ENCODE assay signal across 7 cellular contexts in genomic region chr6:102169802-102170201, GRCh38.
A peak's percentile ranks its signal among the peaks of the same experiment; 100 is the strongest.
DNase-seq lines count a peak whose midpoint lies in the region; FAIRE-seq and TF ChIP-seq lines count a peak whose summit lies in the region.
"Not testable (repeated sequence)": the region's sequence is repeated elsewhere in the genome, so short reads cannot be mapped to it uniquely, and the experiment has no call there.

No MANE protein-coding gene starts in this region.

- not testable (repeated sequence) for H4K20me1 ChIP-seq in H1 (replicated peaks in 1 of 2; ENCODE audit: control insufficient read depth in 1 of 2, insufficient read depth in 2 of 2, low read length in 2 of 2)

- DNase-seq in NCI-H2171 (lab: John Stamatoyannopoulos, UW) (peak; percentile 69), NT2/D1 (ENCODE audit: low read depth, low spot score) (peak; percentile 1), H1 (ENCODE audit: low read depth in 1 of 2, low spot score in 2 of 2) (peak in 1 of 2 experiments; percentile 47)
- not testable (repeated sequence) for DNase-seq in neuronal stem cell (ENCODE audit: low spot score)

- H2BK5ac ChIP-seq in H1 (ENCODE audit: low read depth, low read length); neuronal stem cell (ENCODE audit: low read length): not testable (repeated sequence)

- H3K4me2 ChIP-seq in H1 (ENCODE audit: insufficient read depth in 1 of 2, low read depth in 2 of 2, low read length in 2 of 2): peak overlapping the region; percentile 46 to 49; a peak in 2 of 4 replicates
- H3K4me2 ChIP-seq in neuronal stem cell (ENCODE audit: insufficient read depth, low read length, poor library complexity, severe bottlenecking): not testable (repeated sequence)

- H2AFZ ChIP-seq in H1 (ENCODE audit: low read length): 0 out of 2 replicates have a peak overlapping the region, but pooled peaks have one; percentile 70
- peak overlapping the region; percentile 59 for H2AFZ ChIP-seq in neuronal stem cell (ENCODE audit: low read length)

- not testable (repeated sequence) for H3K27ac ChIP-seq in HUES48 (ENCODE audit: low read depth, low read length); H1 (ENCODE audit: low read depth, low read length); iPS-18a (ENCODE audit: low read length); neuronal stem cell (replicated peaks; ENCODE audit: low read length)

- TF ChIP-seq CTCF in H1 (IDR thresholded peaks at IDR 0.05; ENCODE audit: control extremely low read depth in 1 of 3, insufficient read depth in 1 of 3, low read depth in 1 of 3, low read length in 3 of 3): not testable (repeated sequence)

- H2BK120ac ChIP-seq in H1 (replicated peaks; ENCODE audit: low read depth, low read length); neuronal stem cell (ENCODE audit: low read depth, low read length): not testable (repeated sequence)

- not testable (repeated sequence) for H3K79me2 ChIP-seq in H1 (ENCODE audit: control insufficient read depth in 1 of 2, insufficient read depth in 2 of 2, low read length in 2 of 2)

- H3K56ac ChIP-seq in H1 (replicated peaks; ENCODE audit: insufficient read length, low read depth, low read length): not testable (repeated sequence)

- not testable (repeated sequence) for TF ChIP-seq POLR2A in H1 (IDR thresholded peaks at IDR 0.05; ENCODE audit: control extremely low read depth in 1 of 2, low read depth in 2 of 2, low read length in 2 of 2)

- CTCF ChIA-PET in H1 (lab: Charles Lee; ENCODE audit: partially characterized antibody): interaction anchor here (1.3 kb wide), 1 partner anchor 782 kb away, joined by 4 read pairs; no protein-coding TSS in a partner anchor

- H3K18ac ChIP-seq in H1 (ENCODE audit: extremely low read depth, low read length); neuronal stem cell (ENCODE audit: low read length): not testable (repeated sequence)

- FAIRE-seq in H1 (lab: Jason Lieb, UNC): not testable (repeated sequence)

- not testable (repeated sequence) for TF ChIP-seq RAD21 in H1 (IDR thresholded peaks at IDR 0.05 in 1 of 2, conservative IDR thresholded peaks at IDR 0.05 in 1 of 2; ENCODE audit: low read depth in 2 of 2, low read length in 2 of 2)

- H3K9ac ChIP-seq in ES-I3 (ENCODE audit: low read depth, low read length) (peak overlapping the region; percentile 70), HUES48 (ENCODE audit: low read depth, low read length) (peak overlapping the region; percentile 16; the same call in 1 of the 2 replicates), NT2/D1 (ENCODE audit: insufficient read length, low read depth) (peak overlapping the region; percentile 61)
- H3K9ac ChIP-seq in H1 (replicated peaks in 1 of 4; ENCODE audit: extremely low read depth in 1 of 4, low read depth in 3 of 4, low read length in 3 of 4); iPS-18a (ENCODE audit: low read length); neuronal stem cell (ENCODE audit: low read depth, low read length, poor library complexity): not testable (repeated sequence)

- not testable (repeated sequence) for H3K23ac ChIP-seq in H1 (ENCODE audit: insufficient read length); neuronal stem cell (ENCODE audit: low read depth, low read length, poor library complexity)

- not testable (repeated sequence) for H3K27me3 ChIP-seq in HUES48 (ENCODE audit: control insufficient read depth, insufficient read depth, low read length); NT2/D1 (ENCODE audit: insufficient read depth, insufficient read length); H1 (replicated peaks in 1 of 4; ENCODE audit: control insufficient read depth in 3 of 4, extremely low read depth in 1 of 4, insufficient read depth in 3 of 4, low read length in 3 of 4); iPS-18a (ENCODE audit: control insufficient read depth, insufficient read depth, low read length); neuronal stem cell (ENCODE audit: control insufficient read depth in 3 of 3, insufficient read depth in 3 of 3, low read depth in 1 of 3, low read length in 3 of 3)

- H3K4me3 ChIP-seq in HUES48 (ENCODE audit: low read depth, low read length): peak overlapping the region; percentile 50
- H3K4me3 ChIP-seq in NT2/D1 (ENCODE audit: insufficient read length, low read depth): peak overlapping the region; percentile 27
- peak overlapping the region in 2 of 4 experiments; percentile 34; a peak in 2 of 8 replicates for H3K4me3 ChIP-seq in H1 (ENCODE audit: extremely low read depth in 1 of 4, insufficient read depth in 2 of 4, low read depth in 3 of 4, low read length in 4 of 4)
- H3K4me3 ChIP-seq in iPS-18a (ENCODE audit: low read length): peak overlapping the region; percentile 30
- H3K4me3 ChIP-seq in neuronal stem cell (ENCODE audit: low read length in 2 of 2): not testable (repeated sequence)

- H2AK5ac ChIP-seq in H1 (ENCODE audit: low read depth, low read length); neuronal stem cell (ENCODE audit: low read depth, low read length): not testable (repeated sequence)

- H4K5ac ChIP-seq in H1 (ENCODE audit: insufficient read length, low read depth, low read length): not testable (repeated sequence)

- TF ChIP-seq EP300 in H1 (IDR thresholded peaks at IDR 0.05; ENCODE audit: borderline replicate concordance in 1 of 2, low read depth in 2 of 2, low read length in 2 of 2): not testable (repeated sequence)

- not testable (repeated sequence) for H2BK12ac ChIP-seq in H1 (ENCODE audit: low read depth, low read length); neuronal stem cell (ENCODE audit: low read length)

- not testable (repeated sequence) for H3K79me1 ChIP-seq in H1 (ENCODE audit: low read depth, low read length); neuronal stem cell (ENCODE audit: low read depth, low read length)

- not testable (repeated sequence) for H3K23me2 ChIP-seq in H1 (ENCODE audit: low read depth, low read length)

- H2BK20ac ChIP-seq in H1 (ENCODE audit: low read length): not testable (repeated sequence)

- not testable (repeated sequence) for H4K8ac ChIP-seq in H1 (ENCODE audit: extremely low read depth, insufficient read depth, low read length); neuronal stem cell (ENCODE audit: low read depth, low read length)

- POLR2A ChIA-PET in H1 (lab: Charles Lee; ENCODE audit: partially characterized antibody): not testable (repeated sequence)

- H3K9me3 ChIP-seq in ES-I3 (ENCODE audit: control insufficient read depth, insufficient read depth, low read length); HUES48 (ENCODE audit: control insufficient read depth, insufficient read depth, low read length); NT2/D1 (ENCODE audit: insufficient read depth, low read length); H1 (ENCODE audit: insufficient read depth in 2 of 2, low read depth in 1 of 2, low read length in 1 of 2); iPS-18a (ENCODE audit: control insufficient read depth, low read depth, low read length); neuronal stem cell (replicated peaks in 1 of 2; ENCODE audit: control insufficient read depth in 2 of 2, insufficient read depth in 1 of 2, low read depth in 1 of 2, low read length in 2 of 2): not testable (repeated sequence)

- not testable (repeated sequence) for H2BK15ac ChIP-seq in H1 (ENCODE audit: low read length); neuronal stem cell (ENCODE audit: low read length)

- not testable (repeated sequence) for H4K91ac ChIP-seq in H1 (replicated peaks; ENCODE audit: insufficient read length, low read length); neuronal stem cell (ENCODE audit: low read depth, low read length, poor library complexity)

- H3K36me3 ChIP-seq in ES-I3 (ENCODE audit: insufficient read depth, low read length); HUES48 (ENCODE audit: control insufficient read depth, insufficient read depth, low read length); NT2/D1 (ENCODE audit: insufficient read depth, insufficient read length, low read length); H1 (ENCODE audit: control insufficient read depth in 2 of 4, insufficient read depth in 4 of 4, low read length in 3 of 4); iPS-18a (ENCODE audit: control insufficient read depth, low read depth, low read length); neuronal stem cell (replicated peaks in 1 of 2; ENCODE audit: control insufficient read depth in 2 of 2, insufficient read depth in 2 of 2, low read length in 2 of 2): not testable (repeated sequence)

- 86% methylated on average over 16 of the region's 18 CpGs; no CpG with 5 or more reads in 1 of the 2 experiments for WGBS in H1 (ENCODE audit: extremely low coverage in 1 of 2, insufficient coverage in 1 of 2, insufficient read length in 1 of 2, insufficient replicate concordance in 2 of 2, low coverage in 1 of 2, low lambda C conversion rate in 2 of 2, missing lambda C conversion rate in 1 of 2), 2 experiments
- WGBS in neuronal stem cell (ENCODE audit: extremely low coverage in 2 of 2, insufficient read length in 2 of 2, insufficient replicate concordance in 1 of 2), 2 donors: no CpG with 5 or more reads among the region's 18 CpGs

- not testable (repeated sequence) for H3K4me1 ChIP-seq in ES-I3 (ENCODE audit: insufficient read depth, low read length); HUES48 (ENCODE audit: control insufficient read depth, insufficient read depth, low read length); NT2/D1 (ENCODE audit: insufficient read depth, insufficient read length); H1 (replicated peaks in 1 of 4; ENCODE audit: control insufficient read depth in 3 of 4, insufficient read depth in 4 of 4, low read length in 3 of 4); iPS-18a (ENCODE audit: control insufficient read depth, low read depth, low read length); neuronal stem cell (ENCODE audit: control insufficient read depth in 2 of 2, insufficient read depth in 1 of 2, low read depth in 1 of 2, low read length in 2 of 2)

- not testable (repeated sequence) for H3K4ac ChIP-seq in H1 (replicated peaks; ENCODE audit: insufficient read length, low read depth, low read length); neuronal stem cell (ENCODE audit: low read length)

- not testable (repeated sequence) for H3K14ac ChIP-seq in H1 (ENCODE audit: insufficient read length); neuronal stem cell (ENCODE audit: low read length)
